8 cellular contexts compared by ENCODE assay signal in genomic region chr7:77538908-77539212, GRCh38. TPM values are rescaled to one million over a fixed set of nuclear protein-coding genes. Genes with fewer than 3 reads are reported as not detected.
DNase-seq lines count a peak whose midpoint lies in the region; FAIRE-seq and TF ChIP-seq lines count a peak whose summit lies in the region.

No MANE protein-coding gene starts in this region.

- H3K4me3 Mint-ChIP-seq in CD4-positive, alpha-beta memory T cell: peak overlapping the region; percentile 41 to 91 (median 69)

- intact Hi-C loops in CD4-positive, alpha-beta memory T cell (cut with micrococcal nuclease): loop anchor here (5.0 to 10.0 kb wide), 2 partner anchors 337 to 414 kb away; partner anchors contain the start of gene CCDC146
- intact Hi-C loops in ovary (cut with DNase I): no loop called here

- no peak overlapping the region for H3K27ac ChIP-seq in CD4-positive, alpha-beta memory T cell (ENCODE audit: low read depth, low read length)
- peak overlapping the region; percentile 98 for H3K27ac ChIP-seq in RWPE1
- H3K27ac ChIP-seq in epithelial cell of prostate: peak overlapping the region; percentile 99
- H3K27ac ChIP-seq in ovary: peak overlapping the region in 1 of 2 donors; percentile 94

- CTCF ChIA-PET in CD4-positive, alpha-beta memory T cell (lab: Charles Lee; ENCODE audit: partially characterized antibody): interaction anchor here (0.9 kb wide), 1 partner anchor 16 kb away, joined by 3 read pairs; no protein-coding TSS in a partner anchor
- CTCF ChIA-PET in RWPE1 (lab: Yijun Ruan, JAX): interaction anchor here (0.6 kb wide), 1 partner anchor 49 kb away, joined by 3 read pairs; no protein-coding TSS in a partner anchor

- TF ChIP-seq CTCF in RWPE1 (conservative IDR thresholded peaks at IDR 0.05; ENCODE audit: low read depth): no peak
- no peak for TF ChIP-seq CTCF in ovary (IDR thresholded peaks at IDR 0.05)

- H3K4me1 Mint-ChIP-seq in CD4-positive, alpha-beta memory T cell: peaks cover 17 to 45% (median 32%) of the 10 kb centered on the region in 4 donors

- no peak for TF ChIP-seq POLR2A in ovary (IDR thresholded peaks at IDR 0.05)

- DNase-seq in CD4-positive, alpha-beta memory T cell: no peak
- DNase-seq in RWPE1 (ENCODE audit: low spot score) (no peak), epithelial cell of prostate (ENCODE audit: low read depth, low spot score) (no peak), ovary (no peak), frontal cortex (ENCODE audit: low spot score in 2 of 2) (no peak), cerebellar nuclear complex (lab: John Stamatoyannopoulos, UW) (no peak), SW 1271 (lab: John Stamatoyannopoulos, UW) (no peak), NCI-H345 treated with DMSO at 0.1 percent for 48 hours (lab: John Stamatoyannopoulos, UW; ENCODE audit: unreplicated experiment) (no peak)

- peaks cover 0 to 5% of the 10 kb centered on the region in 2 donors for H3K36me3 Mint-ChIP-seq in CD4-positive, alpha-beta memory T cell

- H3K9me3 ChIP-seq in CD4-positive, alpha-beta memory T cell (ENCODE audit: control insufficient read depth in 1 of 2, low read length in 2 of 2): no peaks in the 10 kb centered on the region
- no peaks in the 10 kb centered on the region for H3K9me3 ChIP-seq in ovary

- H3K4me3 ChIP-seq in CD4-positive, alpha-beta memory T cell (ENCODE audit: low read length in 2 of 2): no peak overlapping the region
- H3K4me3 ChIP-seq in ovary: peak overlapping the region; percentile 92

- peak overlapping the region in 4 of 7 donors; percentile 65 to 89 (median 84) for H3K27ac Mint-ChIP-seq in CD4-positive, alpha-beta memory T cell

- 1 to 4% (median 3%) methylated on average over 3 of the region's 3 CpGs for WGBS in ovary, 3 donors

- POLR2A ChIA-PET in CD4-positive, alpha-beta memory T cell (lab: Charles Lee; ENCODE audit: partially characterized antibody): no interaction called here
- POLR2A ChIA-PET in RWPE1 (lab: Yijun Ruan, JAX; ENCODE audit: low non-redundant PET): interaction anchor here (0.5 to 1.2 kb wide), 2 partner anchors 123 to 228 kb away, joined by 3 to 10 read pairs; partner anchors contain the start of gene GSAP

- H3K27me3 Mint-ChIP-seq in CD4-positive, alpha-beta memory T cell: no peaks in the 10 kb centered on the region

- no peak for TF ChIP-seq EP300 in ovary (IDR thresholded peaks at IDR 0.05)

- no peaks in the 10 kb centered on the region for H3K9me3 Mint-ChIP-seq in CD4-positive, alpha-beta memory T cell

- H3K36me3 ChIP-seq in CD4-positive, alpha-beta memory T cell (ENCODE audit: insufficient read depth, low read length): no peaks in the 10 kb centered on the region
- no peaks in the 10 kb centered on the region for H3K36me3 ChIP-seq in ovary

- peaks cover 7% of the 10 kb centered on the region for H3K4me1 ChIP-seq in CD4-positive, alpha-beta memory T cell (ENCODE audit: insufficient read depth, low read length)
- H3K4me1 ChIP-seq in ovary (ENCODE audit: insufficient read depth): peaks cover 6% of the 10 kb centered on the region

- no peak for FAIRE-seq in frontal cortex (lab: Jason Lieb, UNC)

- H3K27me3 ChIP-seq in CD4-positive, alpha-beta memory T cell (ENCODE audit: insufficient read depth, low read length): no peaks in the 10 kb centered on the region
- no peaks in the 10 kb centered on the region for H3K27me3 ChIP-seq in ovary

RNA-seq across cellular contexts. Expression of gene PTPN12, which starts 1.8 kb away (rescaled TPM):
- 10 to 100 TPM; 17.9 to 24.4 TPM for total RNA-seq in CD4-positive, alpha-beta memory T cell
- 1 to 10 TPM in 1 of 2 donors, under 1 TPM in 1; 0.90 to 2.3 TPM for polyA plus RNA-seq in CD4-positive, alpha-beta memory T cell
- 10 to 100 TPM; 45.8 to 90.0 (median 66.5) TPM for total RNA-seq in ovary
- 10 to 100 TPM; 48.5 to 62.7 TPM for polyA plus RNA-seq in ovary
- 141 TPM for total RNA-seq in frontal cortex
